In genomic region chr14:91046488-91047072, GRCh38 we compare ENCODE assay signal across 18 cellular contexts. TPM values are rescaled to one million over a fixed set of nuclear protein-coding genes. Genes with fewer than 3 reads are reported as not detected.
A peak's percentile ranks its signal among the peaks of the same experiment; 100 is the strongest.
DNase-seq lines count a peak whose midpoint lies in the region; ATAC-seq, FAIRE-seq and TF ChIP-seq lines count a peak whose summit lies in the region.
"Had no signal": no experiment of that assay in that cellular context is flagged by ENCODE, and none has a peak within 500 bp of the region (broad histone marks: within the 10 kb centered on the region; RNA-seq: fewer than 3 reads in every experiment).

No MANE protein-coding gene starts in this region.

- TF ChIP-seq CTCF in activated CD8-positive, alpha-beta T cell treated with anti-CD3 and anti-CD28 coated beads for 36 hours (IDR thresholded peaks at IDR 0.05) = no peak
- no peak for TF ChIP-seq CTCF in HEK293 (tag by site-specific recombination; IDR thresholded peaks at IDR 0.05)
- no peak for TF ChIP-seq CTCF in GM12878 (IDR thresholded peaks at IDR 0.05 in 2 of 3, conservative IDR thresholded peaks at IDR 0.05 in 1 of 3; ENCODE audit: control insufficient read depth in 2 of 3, extremely low read depth in 1 of 3, insufficient read depth in 1 of 3, low read depth in 3 of 3, low read length in 3 of 3)
- TF ChIP-seq CTCF in sigmoid colon (IDR thresholded peaks at IDR 0.05) = no peak

- intact Hi-C loops in activated CD8-positive, alpha-beta T cell treated with anti-CD3 and anti-CD28 coated beads for 36 hours (cut with micrococcal nuclease) = no loop called here
- intact Hi-C loops in GM12878 (cut with micrococcal nuclease; ENCODE audit: unreplicated experiment) (no loop called here), sigmoid colon (cut with DNase I) (no loop called here)

- no peak overlapping the region for H3K4me3 Mint-ChIP-seq in activated CD8-positive, alpha-beta T cell treated with anti-CD3 and anti-CD28 coated beads, Interleukin-2, amount 10 ng/mL, durations not matched to agents 7 days and 5 days
- no peak overlapping the region for H3K4me3 Mint-ChIP-seq in activated CD8-positive, alpha-beta T cell treated with anti-CD3 and anti-CD28 coated beads for 36 hours
- H3K4me3 Mint-ChIP-seq in naive B cell = peak overlapping the region in 7 of 8 donors; percentile 2 to 86 (median 42)
- H3K4me3 Mint-ChIP-seq: H9 had no signal

- FAIRE-seq in GM12878 (lab: Jason Lieb, UNC) = peak; percentile 49
- FAIRE-seq: D721Med had no signal

- H3K27ac Mint-ChIP-seq in activated CD8-positive, alpha-beta T cell treated with anti-CD3 and anti-CD28 coated beads, Interleukin-2, amount 10 ng/mL, durations not matched to agents 7 days and 5 days = no peak overlapping the region
- no peak overlapping the region for H3K27ac Mint-ChIP-seq in activated CD8-positive, alpha-beta T cell treated with anti-CD3 and anti-CD28 coated beads for 36 hours
- peak overlapping the region; percentile 21 to 88 (median 76) for H3K27ac Mint-ChIP-seq in naive B cell

- no peaks in the 10 kb centered on the region; a peak in 1 of 3 replicates for H3K36me3 ChIP-seq in HEK293 (ENCODE audit: control insufficient read depth in 2 of 2, insufficient read depth in 1 of 2, low read length in 2 of 2)
- H3K36me3 ChIP-seq in GM12878 (ENCODE audit: control insufficient read depth in 2 of 2, insufficient read depth in 2 of 2, low read length in 1 of 2) = no peaks in the 10 kb centered on the region
- no peaks in the 10 kb centered on the region for H3K36me3 ChIP-seq in sigmoid colon

- no peak for TF ChIP-seq RAD21 in GM12878 (IDR thresholded peaks at IDR 0.05; ENCODE audit: insufficient read depth, low read depth, low read length)

- SMC1A ChIA-PET in GM12878 (lab: Charles Lee; ENCODE audit: uncharacterized antibody, unreplicated experiment) = interaction anchor here (1.0 to 2.4 kb wide), 2 partner anchors 12 to 32 kb away, joined by 4 to 16 read pairs; no protein-coding TSS in a partner anchor

- RAD21 ChIA-PET in GM12878 (lab: Charles Lee; ENCODE audit: unreplicated experiment) = interaction anchor here (2.4 kb wide), 1 partner anchor 12 kb away, joined by 7 read pairs; no protein-coding TSS in a partner anchor

- CTCF ChIA-PET in activated CD8-positive, alpha-beta T cell treated with anti-CD3 and anti-CD28 coated beads, Interleukin-2, amount 10 ng/mL, durations not matched to agents 7 days and 5 days (lab: Charles Lee) = interaction anchor here (1.0 kb wide), 1 partner anchor 11 kb away, joined by 4 read pairs; no protein-coding TSS in a partner anchor
- CTCF ChIA-PET in activated CD8-positive, alpha-beta T cell treated with anti-CD3 and anti-CD28 coated beads for 36 hours (lab: Charles Lee) = no interaction called here
- CTCF ChIA-PET in HEK293 (lab: Yijun Ruan, JAX) (no interaction called here), GM12878 (lab: Yijun Ruan, JAX) (interaction anchor here (1.1 kb wide), 1 partner anchor 93 kb away, joined by 3 read pairs; no protein-coding TSS in a partner anchor)

- peak; percentile 8 for DNase-seq in activated CD8-positive, alpha-beta T cell treated with anti-CD3 and anti-CD28 coated beads, Interleukin-2, amount 10 ng/mL, durations not matched to agents 7 days and 5 days
- no peak for DNase-seq in activated CD8-positive, alpha-beta T cell treated with anti-CD3 and anti-CD28 coated beads for 36 hours
- no peak for DNase-seq in GM12878 (ENCODE audit: low read depth, low spot score)
- DNase-seq in naive B cell = no peak
- DNase-seq in sigmoid colon = no peak
- DNase-seq: 8988T, ACHN, COR-L47, DMS153, GDM1, GOT3, H9 had no signal

- no peak for TF ChIP-seq EP300 in GM12878 (IDR thresholded peaks at IDR 0.05; ENCODE audit: borderline replicate concordance in 1 of 2, control insufficient read depth in 1 of 2, low read depth in 2 of 2, low read length in 2 of 2)
- TF ChIP-seq EP300 in sigmoid colon (IDR thresholded peaks at IDR 0.05) = no peak

- no peak overlapping the region for H2AFZ ChIP-seq in GM12878 (ENCODE audit: control insufficient read depth, low read depth, low read length)

- no peak overlapping the region for H3K4me2 ChIP-seq in GM12878 (ENCODE audit: control insufficient read depth, insufficient read depth)

- in situ Hi-C loops in GM12878 (cut with MboI) = no loop called here

- no peak for TF ChIP-seq POLR2A in GM12878 (IDR thresholded peaks at IDR 0.05; ENCODE audit: low read depth, low read length)
- TF ChIP-seq POLR2A in sigmoid colon (IDR thresholded peaks at IDR 0.05) = no peak

- WGBS in GM12878 (ENCODE audit: insufficient coverage, insufficient replicate concordance, low lambda C conversion rate, missing lambda C conversion rate) = 52% methylated on average over 7 of the region's 7 CpGs
- WGBS in sigmoid colon, 2 donors = 73 to 83% methylated on average over 7 of the region's 7 CpGs

- no peak overlapping the region for H3K27ac ChIP-seq in HEK293 (ENCODE audit: extremely low read depth, low read depth, low read length)
- no peak overlapping the region for H3K27ac ChIP-seq in GM12878 (ENCODE audit: control insufficient read depth, insufficient read depth)
- no peak overlapping the region for H3K27ac ChIP-seq in sigmoid colon
- H3K27ac ChIP-seq: HL-60 had no signal

- H3K36me3 Mint-ChIP-seq in activated CD8-positive, alpha-beta T cell treated with anti-CD3 and anti-CD28 coated beads, Interleukin-2, amount 10 ng/mL, durations not matched to agents 7 days and 5 days (ENCODE audit: low read depth) = peaks cover 25% of the 10 kb centered on the region
- peaks cover 7% of the 10 kb centered on the region for H3K36me3 Mint-ChIP-seq in activated CD8-positive, alpha-beta T cell treated with anti-CD3 and anti-CD28 coated beads for 36 hours (ENCODE audit: low read depth)
- H3K36me3 Mint-ChIP-seq in naive B cell = no peaks in the 10 kb centered on the region
- H3K36me3 Mint-ChIP-seq: CD4-positive, alpha-beta memory T cell had no signal

- H3K4me1 ChIP-seq in HEK293 (ENCODE audit: control insufficient read depth, insufficient read depth, low read length) (peaks cover 8% of the 10 kb centered on the region), GM12878 (ENCODE audit: control insufficient read depth, insufficient read depth, low read length) (no peaks in the 10 kb centered on the region), sigmoid colon (peaks cover 0 to 45% (median 31%) of the 10 kb centered on the region in 4 donors)

- H3K4me1 Mint-ChIP-seq in activated CD8-positive, alpha-beta T cell treated with anti-CD3 and anti-CD28 coated beads, Interleukin-2, amount 10 ng/mL, durations not matched to agents 7 days and 5 days (ENCODE audit: low read depth) = peaks cover 60% of the 10 kb centered on the region
- H3K4me1 Mint-ChIP-seq in activated CD8-positive, alpha-beta T cell treated with anti-CD3 and anti-CD28 coated beads for 36 hours (ENCODE audit: low read depth) = peaks cover 42% of the 10 kb centered on the region
- H3K4me1 Mint-ChIP-seq in naive B cell = peaks cover 43 to 63% (median 59%) of the 10 kb centered on the region in 3 donors

- no peaks in the 10 kb centered on the region for H3K79me2 ChIP-seq in GM12878 (ENCODE audit: control insufficient read depth, insufficient read depth, low read length)

- no peaks in the 10 kb centered on the region for H3K27me3 Mint-ChIP-seq in activated CD8-positive, alpha-beta T cell treated with anti-CD3 and anti-CD28 coated beads, Interleukin-2, amount 10 ng/mL, durations not matched to agents 7 days and 5 days (ENCODE audit: low read depth)
- no peaks in the 10 kb centered on the region for H3K27me3 Mint-ChIP-seq in activated CD8-positive, alpha-beta T cell treated with anti-CD3 and anti-CD28 coated beads for 36 hours
- H3K27me3 Mint-ChIP-seq in naive B cell = no peaks in the 10 kb centered on the region
- H3K27me3 Mint-ChIP-seq: CD4-positive, alpha-beta memory T cell had no signal

- no peaks in the 10 kb centered on the region for H3K27me3 ChIP-seq in GM12878 (replicated peaks in 1 of 2; ENCODE audit: control insufficient read depth in 2 of 2, insufficient read depth in 2 of 2, low read length in 1 of 2)
- no peaks in the 10 kb centered on the region for H3K27me3 ChIP-seq in sigmoid colon

- no peak overlapping the region for H3K9ac ChIP-seq in GM12878 (ENCODE audit: control insufficient read depth, insufficient read depth, low read length)

- H3K4me3 ChIP-seq in HEK293 (ENCODE audit: low read depth, low read length) (no peak overlapping the region), GM12878 (no peak overlapping the region), sigmoid colon (no peak overlapping the region)

- H3K9me3 ChIP-seq in HEK293 (ENCODE audit: control insufficient read depth, insufficient read depth, low read depth, low read length) = no peaks in the 10 kb centered on the region
- no peaks in the 10 kb centered on the region for H3K9me3 ChIP-seq in GM12878 (replicated peaks; ENCODE audit: control insufficient read depth, insufficient read depth, low read length)
- no peaks in the 10 kb centered on the region for H3K9me3 ChIP-seq in sigmoid colon

- POLR2A ChIA-PET in activated CD8-positive, alpha-beta T cell treated with anti-CD3 and anti-CD28 coated beads, Interleukin-2, amount 10 ng/mL, durations not matched to agents 7 days and 5 days (lab: Charles Lee) = interaction anchor here (0.9 to 1.3 kb wide), 2 partner anchors 10 to 13 kb away, joined by 3 to 6 read pairs; no protein-coding TSS in a partner anchor
- POLR2A ChIA-PET in activated CD8-positive, alpha-beta T cell treated with anti-CD3 and anti-CD28 coated beads for 36 hours (lab: Charles Lee) = interaction anchor here (1.4 to 2.6 kb wide), 3 partner anchors 14 to 69 kb away, joined by 3 to 10 read pairs (median 5); partner anchors contain the start of gene RPS6KA5
- POLR2A ChIA-PET in HEK293 (lab: Yijun Ruan, JAX) = no interaction called here
- POLR2A ChIA-PET in GM12878 (lab: Charles Lee) = no interaction called here

- H3K9me3 Mint-ChIP-seq in activated CD8-positive, alpha-beta T cell treated with anti-CD3 and anti-CD28 coated beads, Interleukin-2, amount 10 ng/mL, durations not matched to agents 7 days and 5 days (ENCODE audit: insufficient read depth) = no peaks in the 10 kb centered on the region
- H3K9me3 Mint-ChIP-seq in activated CD8-positive, alpha-beta T cell treated with anti-CD3 and anti-CD28 coated beads for 36 hours = no peaks in the 10 kb centered on the region
- H3K9me3 Mint-ChIP-seq in naive B cell = peaks cover 0 to 6% (median 0%) of the 10 kb centered on the region in 7 donors
- H3K9me3 Mint-ChIP-seq: H9 had no signal

- ATAC-seq in activated CD8-positive, alpha-beta T cell treated with anti-CD3 and anti-CD28 coated beads, Interleukin-2, amount 10 ng/mL, durations not matched to agents 7 days and 5 days = no peak
- ATAC-seq in activated CD8-positive, alpha-beta T cell treated with anti-CD3 and anti-CD28 coated beads for 36 hours = no peak
- ATAC-seq in GM12878 (no peak), naive B cell (ENCODE audit: low read depth in 2 of 2) (peak; percentile 34 to 52), HG02798 (IDR thresholded peaks at IDR 0.05; ENCODE audit: poor library complexity, unreplicated experiment) (no peak), HG03521 (IDR thresholded peaks at IDR 0.05; ENCODE audit: unreplicated experiment) (no peak)

- no peaks in the 10 kb centered on the region for H4K20me1 ChIP-seq in GM12878 (ENCODE audit: control insufficient read depth, insufficient read depth)

- no TSS peak for BruUV-seq in GM12878 (replicated peaks; lab: Mats Ljungman, UMichigan)

RNA-seq across cellular contexts. Expression of gene RPS6KA5, which starts 13.9 kb away (rescaled TPM):
- 10 to 100 TPM; 50.8 to 53.1 TPM for total RNA-seq in activated CD8-positive, alpha-beta T cell treated with anti-CD3 and anti-CD28 coated beads, Interleukin-2, amount 10 ng/mL, durations not matched to agents 7 days and 5 days
- total RNA-seq in activated CD8-positive, alpha-beta T cell treated with anti-CD3 and anti-CD28 coated beads for 36 hours = 10 to 100 TPM; 12.8 to 12.9 TPM
- 18.7 and 19.0 TPM in 2 replicates for total RNA-seq in GM12878 (2013; cell fraction: nucleolus; rRNA removed)
- total RNA-seq in GM12878 (2014; rRNA removed) (2.4 and 2.8 TPM in 2 replicates), GM12878 (2014; rRNA removed; fragmentation: Illumina TruSeq; extraction: Trizol) (2.7 and 2.8 TPM in 2 replicates), GM12878 (2021) (4.6 and 4.8 TPM in 2 replicates), sigmoid colon (10 to 100 TPM; 18.2 to 36.4 (median 25.9) TPM)
- 0.50 TPM for polyA plus RNA-seq in GM12878 (2011; ENCODE audit: low read depth)
- polyA plus RNA-seq in GM12878 (2011; rRNA removed) (7.0 and 9.6 TPM in 2 replicates), GM12878 (2014; fragmentation: Illumina TruSeq; extraction: Trizol) (4.1 and 4.5 TPM in 2 replicates), GM12878 (2014; fragmentation: Nextera tagmentation; extraction: Ambion mirVana) (1 to 10 TPM; 1.4 to 1.5 TPM), GM12878 (2014; rRNA removed) (2.4 and 3.3 TPM in 2 replicates), GM12878 (2016; fragmentation: Nextera tagmentation; extraction: Ambion mirVana) (1 to 10 TPM; 5.5 to 6.3 TPM), naive B cell (ENCODE audit: low read depth in 6 of 6) (10 to 100 TPM; 21.2 to 33.3 (median 27.8) TPM), sigmoid colon (1 to 10 TPM; 3.6 to 7.3 (median 6.2) TPM)
- polyA plus RNA-seq in GM12878 (2011; cell fraction: cytosol; rRNA removed) = 2.6 and 2.9 TPM in 2 replicates
- 8.2 and 8.8 TPM in 2 replicates for polyA plus RNA-seq in GM12878 (2011; cell fraction: nucleus; rRNA removed)
- 1.0 and 1.3 TPM in 2 replicates for polyA plus RNA-seq in GM12878 (2012)
- polyA minus RNA-seq in GM12878 (2011; rRNA and poly(A)+ RNA removed) = 6.4 and 8.0 TPM in 2 replicates
- polyA minus RNA-seq in GM12878 (2011; cell fraction: cytosol; rRNA and poly(A)+ RNA removed) = 2.8 and 3.3 TPM in 2 replicates
- 7.6 and 11.9 TPM in 2 replicates for polyA minus RNA-seq in GM12878 (2011; cell fraction: nucleus; rRNA and poly(A)+ RNA removed)

Comparison
In these comparisons a context has a peak if more than half of its experiments do, and no peak if none do; other contexts are left out.
1. CTCF ChIA-PET loops: an anchor here in activated CD8-positive, alpha-beta T cell treated with anti-CD3 and anti-CD28 coated beads, Interleukin-2, amount 10 ng/mL, durations not matched to agents 7 days and 5 days (1.0 kb wide) and GM12878 (1.1 kb wide); none called in activated CD8-positive, alpha-beta T cell treated with anti-CD3 and anti-CD28 coated beads for 36 hours and HEK293.
2. ATAC-seq: peak in naive B cell (2 of 2); none in activated CD8-positive, alpha-beta T cell treated with anti-CD3 and anti-CD28 coated beads, Interleukin-2, amount 10 ng/mL, durations not matched to agents 7 days and 5 days (single experiment), activated CD8-positive, alpha-beta T cell treated with anti-CD3 and anti-CD28 coated beads for 36 hours (single experiment), GM12878 (single experiment), HG02798 (single experiment) and HG03521 (single experiment).
3. H3K27ac Mint-ChIP-seq: peak in naive B cell (6 of 6); none in activated CD8-positive, alpha-beta T cell treated with anti-CD3 and anti-CD28 coated beads, Interleukin-2, amount 10 ng/mL, durations not matched to agents 7 days and 5 days (single experiment) and activated CD8-positive, alpha-beta T cell treated with anti-CD3 and anti-CD28 coated beads for 36 hours (single experiment).
4. H3K4me3 Mint-ChIP-seq: peak in naive B cell (7 of 8); none in activated CD8-positive, alpha-beta T cell treated with anti-CD3 and anti-CD28 coated beads, Interleukin-2, amount 10 ng/mL, durations not matched to agents 7 days and 5 days (single experiment) and activated CD8-positive, alpha-beta T cell treated with anti-CD3 and anti-CD28 coated beads for 36 hours (single experiment).
5. POLR2A ChIA-PET loops: an anchor here in activated CD8-positive, alpha-beta T cell treated with anti-CD3 and anti-CD28 coated beads, Interleukin-2, amount 10 ng/mL, durations not matched to agents 7 days and 5 days (0.9 to 1.3 kb wide) and activated CD8-positive, alpha-beta T cell treated with anti-CD3 and anti-CD28 coated beads for 36 hours (1.4 to 2.6 kb wide); none called in HEK293 and GM12878.